ENCODE assay signal across 15 cellular contexts in the genomic region with DNA sequence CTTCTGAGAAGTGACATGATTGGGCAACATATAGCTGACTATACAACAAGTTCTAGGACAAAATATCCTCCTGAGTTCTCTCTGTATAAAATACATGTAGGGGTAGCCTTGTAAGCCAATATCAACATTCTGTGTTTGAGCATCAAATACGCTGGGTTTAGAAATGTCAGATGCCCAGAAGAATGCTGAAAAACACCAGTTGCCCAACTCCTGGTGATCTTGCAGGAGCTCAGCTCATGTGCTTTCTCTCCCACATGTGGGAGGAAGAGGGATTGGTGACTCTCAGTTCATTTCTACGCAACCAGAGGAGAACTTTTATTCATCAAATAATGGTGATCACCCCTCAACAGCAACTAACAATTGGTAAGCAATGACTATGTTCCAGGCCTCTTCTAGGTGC.
"Had no signal": no experiment of that assay in that cellular context is flagged by ENCODE, and none has a peak within 500 bp of the region (broad histone marks: within the 10 kb centered on the region; RNA-seq: fewer than 3 reads in every experiment).

No MANE protein-coding gene starts in this region.

- DNase-seq: colonic mucosa; dermis blood vessel endothelial cell; gastrocnemius medialis; glutamatergic neuron; kidney; left cardiac atrium; left ventricle myocardium inferior; lower lobe of right lung; naive thymus-derived CD8-positive, alpha-beta T cell; sigmoid colon; small intestine; stimulated activated CD4-positive, alpha-beta T cell treated with anti-CD3 and anti-CD28 coated beads, Interleukin-2, amount 100 ng/mL, for 48 hours; stimulated activated naive CD4-positive, alpha-beta T cell treated with Interleukin-2 at 50 U/mL for 16 hours had no signal

- H3K4me3 ChIP-seq: colonic mucosa, gastrocnemius medialis, left ventricle myocardium inferior, lower lobe of right lung, right atrium auricular region, sigmoid colon had no signal

- FAIRE-seq: kidney, small intestine had no signal

- H3K9me3 ChIP-seq: colonic mucosa, gastrocnemius medialis, lower lobe of right lung, neutrophil, right atrium auricular region, sigmoid colon had no signal

- H3K27me3 ChIP-seq: colonic mucosa, gastrocnemius medialis, neutrophil, right atrium auricular region, sigmoid colon had no signal

- H3K27ac ChIP-seq: colonic mucosa, gastrocnemius medialis, left ventricle myocardium inferior, lower lobe of right lung, neutrophil, right atrium auricular region, sigmoid colon had no signal

- H3K4me1 ChIP-seq: colonic mucosa, gastrocnemius medialis, left ventricle myocardium inferior, lower lobe of right lung, right atrium auricular region, sigmoid colon had no signal

- H3K36me3 ChIP-seq: colonic mucosa, gastrocnemius medialis, left ventricle myocardium inferior, lower lobe of right lung, neutrophil, right atrium auricular region, sigmoid colon had no signal
